9 cellular contexts compared by ENCODE assay signal in the genomic region with DNA sequence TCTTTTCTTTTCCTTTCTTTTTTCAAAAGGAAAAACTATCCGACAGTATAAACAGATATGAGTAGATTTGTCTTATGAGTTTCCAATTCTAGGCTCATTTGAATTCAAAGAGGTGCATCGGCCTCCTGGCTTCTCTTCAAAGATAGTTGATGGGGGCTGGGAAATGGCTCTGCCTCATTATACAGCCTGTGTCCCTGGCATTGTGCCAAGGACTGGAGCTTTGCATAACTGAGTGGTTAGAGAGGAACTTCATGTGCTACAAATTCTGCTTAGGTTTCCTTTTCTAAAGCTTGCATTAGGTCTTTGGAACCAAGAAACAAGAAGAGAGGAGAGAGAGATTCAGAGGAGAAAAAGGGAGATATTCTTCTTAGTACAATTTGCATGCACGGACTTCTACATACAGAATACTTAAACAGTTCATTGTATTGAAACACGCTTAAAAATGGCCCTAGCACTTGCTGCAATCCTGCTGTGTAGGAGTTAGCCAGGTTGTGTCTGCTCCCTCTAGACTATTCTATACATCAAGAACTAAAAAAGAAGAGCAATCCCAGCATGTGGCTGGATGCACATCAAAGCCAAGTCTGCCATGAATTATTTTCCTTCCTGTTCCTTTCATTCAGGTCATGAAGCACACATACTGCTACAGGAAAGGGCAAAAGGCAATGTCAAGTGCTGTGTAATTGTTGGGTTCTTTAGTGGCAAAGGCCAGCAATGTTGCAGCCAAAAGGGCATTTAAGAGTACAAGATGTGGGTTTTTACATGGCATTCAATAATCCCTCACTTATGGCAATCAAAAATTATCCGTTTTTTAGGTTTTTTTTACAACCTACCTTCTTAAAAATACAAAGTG.
DNase-seq lines count a peak whose midpoint lies in the region; ATAC-seq and TF ChIP-seq lines count a peak whose summit lies in the region.
"Had no signal": no experiment of that assay in that cellular context is flagged by ENCODE, and none has a peak within 500 bp of the region (broad histone marks: within the 10 kb centered on the region; RNA-seq: fewer than 3 reads in every experiment).

No MANE protein-coding gene starts in this region.

- no peak overlapping the region for H3K9ac ChIP-seq in mammary epithelial cell (ENCODE audit: insufficient read depth, low read length)

- H3K36me3 Mint-ChIP-seq in activated CD8-positive, alpha-beta T cell treated with anti-CD3 and anti-CD28 coated beads for 36 hours (ENCODE audit: low read depth): no peaks in the 10 kb centered on the region
- no peaks in the 10 kb centered on the region for H3K36me3 Mint-ChIP-seq in activated CD8-positive, alpha-beta T cell treated with anti-CD3 and anti-CD28 coated beads, Interleukin-2, amount 10 ng/mL, durations not matched to agents 7 days and 5 days (ENCODE audit: low read depth)
- H3K36me3 Mint-ChIP-seq: CD4-positive, CD25-positive, alpha-beta regulatory T cell had no signal

- H3K4me2 ChIP-seq in mammary epithelial cell (ENCODE audit: insufficient read depth, low read depth, low read length) (peak overlapping the region; percentile 37), osteoblast (ENCODE audit: insufficient read depth, low read length) (no peak overlapping the region)

- H3K9me3 ChIP-seq in mammary epithelial cell (replicated peaks; ENCODE audit: insufficient read depth, low read length) (no peaks in the 10 kb centered on the region), osteoblast (ENCODE audit: low read depth, low read length) (no peaks in the 10 kb centered on the region)

- H3K79me2 ChIP-seq in mammary epithelial cell (ENCODE audit: insufficient read depth, low read length): no peaks in the 10 kb centered on the region
- no peaks in the 10 kb centered on the region for H3K79me2 ChIP-seq in osteoblast (ENCODE audit: insufficient read depth, low read length)

- H3K4me3 Mint-ChIP-seq in activated CD8-positive, alpha-beta T cell treated with anti-CD3 and anti-CD28 coated beads for 36 hours: no peak overlapping the region
- H3K4me3 Mint-ChIP-seq in activated CD8-positive, alpha-beta T cell treated with anti-CD3 and anti-CD28 coated beads, Interleukin-2, amount 10 ng/mL, durations not matched to agents 7 days and 5 days: no peak overlapping the region
- H3K4me3 Mint-ChIP-seq: CD4-positive, CD25-positive, alpha-beta regulatory T cell had no signal

- H3K27me3 Mint-ChIP-seq in activated CD8-positive, alpha-beta T cell treated with anti-CD3 and anti-CD28 coated beads for 36 hours: peaks cover 8% of the 10 kb centered on the region
- peaks cover 7% of the 10 kb centered on the region for H3K27me3 Mint-ChIP-seq in activated CD8-positive, alpha-beta T cell treated with anti-CD3 and anti-CD28 coated beads, Interleukin-2, amount 10 ng/mL, durations not matched to agents 7 days and 5 days (ENCODE audit: low read depth)

- POLR2A ChIA-PET in activated CD8-positive, alpha-beta T cell treated with anti-CD3 and anti-CD28 coated beads for 36 hours (lab: Charles Lee): no interaction called here
- POLR2A ChIA-PET in activated CD8-positive, alpha-beta T cell treated with anti-CD3 and anti-CD28 coated beads, Interleukin-2, amount 10 ng/mL, durations not matched to agents 7 days and 5 days (lab: Charles Lee): no interaction called here

- H3K4me1 ChIP-seq in mammary epithelial cell (ENCODE audit: insufficient read depth, low read length) (peaks cover 24% of the 10 kb centered on the region), osteoblast (ENCODE audit: insufficient read depth, low read length) (no peaks in the 10 kb centered on the region)

- TF ChIP-seq CTCF in activated CD8-positive, alpha-beta T cell treated with anti-CD3 and anti-CD28 coated beads for 36 hours (IDR thresholded peaks at IDR 0.05): no peak
- TF ChIP-seq CTCF in mammary epithelial cell (conservative IDR thresholded peaks at IDR 0.05 in 1 of 2, IDR thresholded peaks at IDR 0.05 in 1 of 2; ENCODE audit: extremely low read depth in 1 of 2, insufficient read depth in 1 of 2, low read depth in 1 of 2, low read length in 2 of 2) (no peak), osteoblast (IDR thresholded peaks at IDR 0.05; ENCODE audit: extremely low read depth, low read depth, low read length) (no peak)

- no peaks in the 10 kb centered on the region for H3K36me3 ChIP-seq in mammary epithelial cell (ENCODE audit: insufficient read depth, low read length)
- no peaks in the 10 kb centered on the region for H3K36me3 ChIP-seq in osteoblast (ENCODE audit: insufficient read depth, low read length)

- H4K20me1 ChIP-seq in mammary epithelial cell (ENCODE audit: insufficient read depth, low read length): no peaks in the 10 kb centered on the region
- no peaks in the 10 kb centered on the region for H4K20me1 ChIP-seq in osteoblast (ENCODE audit: insufficient read depth, low read length)

- DNase-seq in activated CD8-positive, alpha-beta T cell treated with anti-CD3 and anti-CD28 coated beads for 36 hours: peak; percentile 5
- no peak for DNase-seq in activated CD8-positive, alpha-beta T cell treated with anti-CD3 and anti-CD28 coated beads, Interleukin-2, amount 10 ng/mL, durations not matched to agents 7 days and 5 days
- DNase-seq in NCI-H2227 treated with DMSO at 0.1 percent for 48 hours (lab: John Stamatoyannopoulos, UW) (peak; percentile 42), mammary epithelial cell (no peak), midbrain (lab: John Stamatoyannopoulos, UW) (peak; percentile 87), SW 1271 (lab: John Stamatoyannopoulos, UW) (no peak), osteoblast (ENCODE audit: insufficient read length, low spot score, missing footprints) (no peak)
- DNase-seq: CD4-positive, CD25-positive, alpha-beta regulatory T cell had no signal

- WGBS in mammary epithelial cell (ENCODE audit: low coverage, missing lambda C conversion rate): 82% methylated on average over 5 of the region's 5 CpGs

- H3K27ac ChIP-seq in mammary epithelial cell (ENCODE audit: insufficient read depth, low read depth, low read length) (no peak overlapping the region), osteoblast (ENCODE audit: low read depth, low read length) (no peak overlapping the region)

- no peak for ATAC-seq in activated CD8-positive, alpha-beta T cell treated with anti-CD3 and anti-CD28 coated beads for 36 hours
- ATAC-seq in activated CD8-positive, alpha-beta T cell treated with anti-CD3 and anti-CD28 coated beads, Interleukin-2, amount 10 ng/mL, durations not matched to agents 7 days and 5 days: no peak
- ATAC-seq in HG03045 (IDR thresholded peaks at IDR 0.05; ENCODE audit: unreplicated experiment): peak; percentile 94

- H3K27me3 ChIP-seq in mammary epithelial cell (ENCODE audit: insufficient read depth, low read length) (no peaks in the 10 kb centered on the region), osteoblast (ENCODE audit: insufficient read depth, low read length) (no peaks in the 10 kb centered on the region)

- no peaks in the 10 kb centered on the region for H3K4me1 Mint-ChIP-seq in activated CD8-positive, alpha-beta T cell treated with anti-CD3 and anti-CD28 coated beads for 36 hours (ENCODE audit: low read depth)
- H3K4me1 Mint-ChIP-seq in activated CD8-positive, alpha-beta T cell treated with anti-CD3 and anti-CD28 coated beads, Interleukin-2, amount 10 ng/mL, durations not matched to agents 7 days and 5 days (ENCODE audit: low read depth): no peaks in the 10 kb centered on the region
- H3K4me1 Mint-ChIP-seq: CD4-positive, CD25-positive, alpha-beta regulatory T cell had no signal

- H3K4me3 ChIP-seq in mammary epithelial cell (replicated peaks in 1 of 3; ENCODE audit: insufficient read depth in 1 of 3, low read depth in 2 of 3, low read length in 3 of 3) (no peak overlapping the region), osteoblast (ENCODE audit: insufficient read depth, low read length) (no peak overlapping the region)

- dilution Hi-C loops in mammary epithelial cell (cut with HindIII; ENCODE audit: low sequenced_read_pairs): no loop called here

- H3K9me3 Mint-ChIP-seq in activated CD8-positive, alpha-beta T cell treated with anti-CD3 and anti-CD28 coated beads for 36 hours: no peaks in the 10 kb centered on the region
- no peaks in the 10 kb centered on the region for H3K9me3 Mint-ChIP-seq in activated CD8-positive, alpha-beta T cell treated with anti-CD3 and anti-CD28 coated beads, Interleukin-2, amount 10 ng/mL, durations not matched to agents 7 days and 5 days (ENCODE audit: insufficient read depth)
- H3K9me3 Mint-ChIP-seq: CD4-positive, CD25-positive, alpha-beta regulatory T cell had no signal

- intact Hi-C loops in activated CD8-positive, alpha-beta T cell treated with anti-CD3 and anti-CD28 coated beads for 36 hours (cut with micrococcal nuclease): no loop called here
- intact Hi-C loops in mammary epithelial cell (cut with micrococcal nuclease): no loop called here

- in situ Hi-C loops in mammary epithelial cell (cut with MboI; ENCODE audit: low sequenced_read_pairs in 2 of 2): no loop called here

- CTCF ChIA-PET in activated CD8-positive, alpha-beta T cell treated with anti-CD3 and anti-CD28 coated beads for 36 hours (lab: Charles Lee): no interaction called here
- CTCF ChIA-PET in activated CD8-positive, alpha-beta T cell treated with anti-CD3 and anti-CD28 coated beads, Interleukin-2, amount 10 ng/mL, durations not matched to agents 7 days and 5 days (lab: Charles Lee): no interaction called here
- CTCF ChIA-PET in mammary epithelial cell (lab: Charles Lee; ENCODE audit: low non-redundant PET): no interaction called here

- BruUV-seq in mammary epithelial cell (replicated peaks; lab: Mats Ljungman, UMichigan): no TSS peak

- H2AFZ ChIP-seq in mammary epithelial cell (ENCODE audit: low read depth, low read length): peak overlapping the region; percentile 10
- no peak overlapping the region for H2AFZ ChIP-seq in osteoblast (ENCODE audit: low read length)

- no peak overlapping the region for H3K27ac Mint-ChIP-seq in activated CD8-positive, alpha-beta T cell treated with anti-CD3 and anti-CD28 coated beads for 36 hours
- H3K27ac Mint-ChIP-seq in activated CD8-positive, alpha-beta T cell treated with anti-CD3 and anti-CD28 coated beads, Interleukin-2, amount 10 ng/mL, durations not matched to agents 7 days and 5 days: no peak overlapping the region

Comparison
In these comparisons a context has a peak if more than half of its experiments do, and no peak if none do; other contexts are left out.
1. DNase-seq: peak in activated CD8-positive, alpha-beta T cell treated with anti-CD3 and anti-CD28 coated beads for 36 hours (single experiment), NCI-H2227 treated with DMSO at 0.1 percent for 48 hours (single experiment) and midbrain (single experiment); none in activated CD8-positive, alpha-beta T cell treated with anti-CD3 and anti-CD28 coated beads, Interleukin-2, amount 10 ng/mL, durations not matched to agents 7 days and 5 days (single experiment), mammary epithelial cell (single experiment), SW 1271 (0 of 2) and osteoblast (single experiment).